6 cellular contexts compared by ENCODE assay signal in the genomic region with DNA sequence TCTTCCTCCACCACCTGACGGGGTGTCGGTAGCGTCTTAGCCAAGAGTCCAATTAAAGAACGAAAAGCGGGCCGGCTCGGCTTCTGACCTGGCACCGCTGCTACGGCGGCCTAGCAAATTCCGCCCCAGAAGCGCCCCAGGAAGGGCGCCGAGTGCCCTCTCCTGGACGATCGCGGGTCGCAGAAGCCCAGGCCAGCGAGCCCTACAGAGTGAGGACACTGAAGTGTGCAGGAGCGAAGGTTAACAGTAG.
DNase-seq lines count a peak whose midpoint lies in the region; ATAC-seq, FAIRE-seq and TF ChIP-seq lines count a peak whose summit lies in the region.

No MANE protein-coding gene starts in this region.

- FAIRE-seq in H54 (lab: Jason Lieb, UNC), result no peak

- H3K27ac ChIP-seq in KMS-11, result peak overlapping the region; percentile 47

- no peaks in the 10 kb centered on the region for H3K36me3 ChIP-seq in KMS-11 (ENCODE audit: insufficient read depth)

- H3K4me3 ChIP-seq in KMS-11 (IDR thresholded peaks at IDR 0.05; ENCODE audit: insufficient read depth, low read depth, low read length) (no peak overlapping the region), fibroblast of pulmonary artery (replicated peaks; ENCODE audit: low read depth, low read length) (peak overlapping the region; percentile 81)

- H3K27me3 Mint-ChIP-seq in stimulated activated naive B cell treated with anti-CD40 and anti-IgM and Interleukin-4, amounts not matched to agents 10 μg/mL and 1 μg/mL and 100 μg/mL, for 72 hours, result no peaks in the 10 kb centered on the region

- H3K4me3 Mint-ChIP-seq in stimulated activated naive B cell treated with anti-CD40 and anti-IgM and Interleukin-4, amounts not matched to agents 10 μg/mL and 1 μg/mL and 100 μg/mL, for 72 hours, result peak overlapping the region; percentile 88 to 97

- H2AFZ ChIP-seq in KMS-11 (ENCODE audit: low read depth), result peak overlapping the region; percentile 94

- no peak for TF ChIP-seq POLR2A in H54 (IDR thresholded peaks at IDR 0.05; ENCODE audit: low read depth, low read length)

- peaks cover 33 to 52% of the 10 kb centered on the region in 2 donors for H3K36me3 Mint-ChIP-seq in stimulated activated naive B cell treated with anti-CD40 and anti-IgM and Interleukin-4, amounts not matched to agents 10 μg/mL and 1 μg/mL and 100 μg/mL, for 72 hours

- H3K4me1 ChIP-seq in KMS-11 (ENCODE audit: low read depth, poor library complexity, severe bottlenecking), result peaks cover 15% of the 10 kb centered on the region

- peak overlapping the region; percentile 93 for H3K27ac Mint-ChIP-seq in stimulated activated naive B cell treated with anti-CD40 and anti-IgM and Interleukin-4, amounts not matched to agents 10 μg/mL and 1 μg/mL and 100 μg/mL, for 72 hours

- H3K9me3 Mint-ChIP-seq in stimulated activated naive B cell treated with anti-CD40 and anti-IgM and Interleukin-4, amounts not matched to agents 10 μg/mL and 1 μg/mL and 100 μg/mL, for 72 hours, result no peaks in the 10 kb centered on the region

- H3K9ac ChIP-seq in KMS-11, result peak overlapping the region; percentile 61; the same call in 1 of the 2 replicates

- H4K20me1 ChIP-seq in KMS-11 (ENCODE audit: insufficient read depth), result no peaks in the 10 kb centered on the region

- DNase-seq in fibroblast of pulmonary artery (ENCODE audit: low read depth), result no peak
- DNase-seq in stimulated activated naive B cell treated with anti-CD40 and anti-IgM and Interleukin-4, amounts not matched to agents 10 μg/mL and 1 μg/mL and 100 μg/mL, for 72 hours, result no peak
- no peak for DNase-seq in H54 (ENCODE audit: insufficient read length, low spot score)
- no peak for DNase-seq in NOMO-1 treated with DMSO at 0.1 percent for 48 hours (lab: John Stamatoyannopoulos, UW; ENCODE audit: unreplicated experiment)

- peak overlapping the region; percentile 96 for H3K4me2 ChIP-seq in KMS-11

- peaks cover 58 to 80% of the 10 kb centered on the region in 2 donors for H3K4me1 Mint-ChIP-seq in stimulated activated naive B cell treated with anti-CD40 and anti-IgM and Interleukin-4, amounts not matched to agents 10 μg/mL and 1 μg/mL and 100 μg/mL, for 72 hours

- no peak for TF ChIP-seq CTCF in KMS-11 (conservative IDR thresholded peaks at IDR 0.05; ENCODE audit: low read depth, low read length)
- TF ChIP-seq CTCF in fibroblast of pulmonary artery (IDR thresholded peaks at IDR 0.05; ENCODE audit: low read length, missing control alignments), result no peak

- ATAC-seq in GM18868 (IDR thresholded peaks at IDR 0.05; ENCODE audit: unreplicated experiment), result peak; percentile 1
- peak; percentile 43 to 46 for ATAC-seq in stimulated activated naive B cell treated with anti-CD40 and anti-IgM and Interleukin-4, amounts not matched to agents 10 μg/mL and 1 μg/mL and 100 μg/mL, for 72 hours (replicated peaks)

- peaks cover 21% of the 10 kb centered on the region for H3K79me2 ChIP-seq in KMS-11 (ENCODE audit: insufficient read depth, low read depth)

- H3K27me3 ChIP-seq in KMS-11 (ENCODE audit: insufficient read depth, low read depth), result peaks cover 10% of the 10 kb centered on the region; the same call in 1 of the 2 replicates
